15 cellular contexts compared by ENCODE assay signal in genomic region chr11:861105-861479, GRCh38. TPM values are rescaled to one million over a fixed set of nuclear protein-coding genes. Genes with fewer than 3 reads are reported as not detected.
A peak's percentile ranks its signal among the peaks of the same experiment; 100 is the strongest.
DNase-seq lines count a peak whose midpoint lies in the region; ATAC-seq, FAIRE-seq and TF ChIP-seq lines count a peak whose summit lies in the region.
"Had no signal": no experiment of that assay in that cellular context is flagged by ENCODE, and none has a peak within 500 bp of the region (broad histone marks: within the 10 kb centered on the region; RNA-seq: fewer than 3 reads in every experiment).

No MANE protein-coding gene starts in this region.

- no TSS peak for BruUV-seq in K562 (replicated peaks; lab: Mats Ljungman, UMichigan)

- TF ChIP-seq CTCF in DND-41 (IDR thresholded peaks at IDR 0.05; ENCODE audit: borderline replicate concordance, extremely low read depth, low read length, poor library complexity, severe bottlenecking) = no peak
- TF ChIP-seq CTCF in K562 (IDR thresholded peaks at IDR 0.05 in 2 of 3, conservative IDR thresholded peaks at IDR 0.05 in 1 of 3; ENCODE audit: insufficient read depth in 2 of 3, low read depth in 1 of 3, low read length in 3 of 3) = no peak

- H3K9me1 ChIP-seq in K562 (ENCODE audit: control insufficient read depth, insufficient read depth, low read length) = peaks cover 5% of the 10 kb centered on the region

- POLR2A ChIA-PET in K562 (lab: Yijun Ruan, JAX) = interaction anchor here (0.6 to 1.1 kb wide), 2 partner anchors 13 to 18 kb away, joined by 3 to 4 read pairs; partner anchors contain the start of genes POLR2L and TSPAN4

- H3K4me1 ChIP-seq in BLaER1 = peaks cover 64% of the 10 kb centered on the region
- no peaks in the 10 kb centered on the region for H3K4me1 ChIP-seq in DND-41 (ENCODE audit: insufficient read depth, low read length)
- H3K4me1 ChIP-seq in K562 (replicated peaks in 1 of 2; ENCODE audit: control insufficient read depth in 2 of 2, insufficient read depth in 2 of 2, low read length in 2 of 2) = peaks cover 14 to 96% of the 10 kb centered on the region in 2 experiments

- no peak for TF ChIP-seq RAD21 in K562 (CRISPR knock-in tag; conservative IDR thresholded peaks at IDR 0.05 in 1 of 2, IDR thresholded peaks at IDR 0.05 in 1 of 2)

- H4K20me1 ChIP-seq in BLaER1 = peaks cover 77% of the 10 kb centered on the region
- H4K20me1 ChIP-seq in DND-41 (ENCODE audit: insufficient read depth, low read length) = peaks cover 16% of the 10 kb centered on the region
- peaks cover 26% of the 10 kb centered on the region for H4K20me1 ChIP-seq in K562 (replicated peaks; ENCODE audit: control insufficient read depth, insufficient read depth, low read length)

- H3K9me3 ChIP-seq in BLaER1 (no peaks in the 10 kb centered on the region), DND-41 (ENCODE audit: insufficient read depth, low read length, severe bottlenecking) (no peaks in the 10 kb centered on the region), K562 (replicated peaks; ENCODE audit: control insufficient read depth, insufficient read depth, low read depth, low read length) (no peaks in the 10 kb centered on the region)

- H3K36me3 ChIP-seq in BLaER1 (peaks cover 37% of the 10 kb centered on the region; the same call in 1 of the 2 replicates), DND-41 (ENCODE audit: insufficient read depth, low read length) (no peaks in the 10 kb centered on the region), K562 (ENCODE audit: control insufficient read depth, insufficient read depth, low read length) (peaks cover 3% of the 10 kb centered on the region; the same call in 1 of the 3 replicates)

- H3K79me2 ChIP-seq in DND-41 (ENCODE audit: insufficient read depth, low read length) = no peaks in the 10 kb centered on the region
- no peaks in the 10 kb centered on the region for H3K79me2 ChIP-seq in K562 (ENCODE audit: control insufficient read depth, insufficient read depth, low read length)

- no peak overlapping the region for H3K9ac ChIP-seq in BLaER1
- no peak overlapping the region for H3K9ac ChIP-seq in DND-41 (ENCODE audit: low read depth, low read length)
- H3K9ac ChIP-seq in K562 (ENCODE audit: insufficient read depth in 1 of 2, low read depth in 2 of 2, low read length in 2 of 2) = peak overlapping the region in 1 of 2 experiments; percentile 53; a peak in 1 of 4 replicates

- H3K27ac ChIP-seq in BLaER1 (no peak overlapping the region), DND-41 (ENCODE audit: low read length) (no peak overlapping the region), K562 (ENCODE audit: extremely low read depth, low read depth, low read length) (no peak overlapping the region)
- H3K27ac ChIP-seq: PC-9 had no signal

- in situ Hi-C loops in K562 (cut with MboI) = no loop called here

- H3K27me3 ChIP-seq in BLaER1 (no peaks in the 10 kb centered on the region), DND-41 (ENCODE audit: insufficient read depth, low read length, poor library complexity) (no peaks in the 10 kb centered on the region), K562 (ENCODE audit: control insufficient read depth in 2 of 2, insufficient read depth in 2 of 2, low read length in 2 of 2) (no peaks in the 10 kb centered on the region)

- CTCF ChIA-PET in K562 (lab: Yijun Ruan, JAX; ENCODE audit: low intra/inter-chr PET ratio) = no interaction called here

- ATAC-seq in DND-41 (ENCODE audit: insufficient read depth, low read depth) (peak; percentile 6; the same call in 2 of the 3 replicates), K562 (no peak)
- ATAC-seq in stimulated activated naive CD8-positive, alpha-beta T cell treated with anti-CD3 and anti-CD28 coated beads, Interleukin-15, Interleukin-2, amounts not matched to agents 100 U/mL and 50 U/mL, for 24 hours = no peak

- H2AFZ ChIP-seq in DND-41 (ENCODE audit: low read depth, low read length) (no peak overlapping the region), K562 (ENCODE audit: low read depth, low read length) (no peak overlapping the region)
- H2AFZ ChIP-seq: PC-9 had no signal

- 45% methylated on average over 13 of the region's 14 CpGs for WGBS in K562 (ENCODE audit: insufficient coverage, low coverage, missing lambda C conversion rate)

- DNase-seq in DND-41 (no peak), NCI-H146 treated with DMSO at 0.1 percent for 48 hours (lab: John Stamatoyannopoulos, UW; ENCODE audit: unreplicated experiment) (peak; percentile 11), K562 (ENCODE audit: extremely low read depth in 1 of 4, low spot score in 3 of 4) (no peak), OCI-M2 (lab: John Stamatoyannopoulos, UW; ENCODE audit: unreplicated experiment) (no peak), GM12891 (ENCODE audit: insufficient read length, low spot score) (no peak)
- DNase-seq in stimulated activated naive CD8-positive, alpha-beta T cell treated with anti-CD3 and anti-CD28 coated beads, Interleukin-15, Interleukin-2, amounts not matched to agents 100 U/mL and 50 U/mL, for 24 hours = no peak
- DNase-seq in activated CD4-positive, alpha-beta T cell treated with anti-CD3 and anti-CD28 coated beads, Interleukin-2, amount 50 U/mL, for 4 hours = no peak
- DNase-seq: CD4-positive, alpha-beta memory T cell; DMS153; MM.1S; NCI-H187; NCI-H526 treated with DMSO at 0.1 percent for 48 hours; PC-9; T-helper 9 cell had no signal

- H3K4me3 ChIP-seq in BLaER1 (no peak overlapping the region), DND-41 (ENCODE audit: low read depth in 1 of 2, low read length in 2 of 2) (no peak overlapping the region), K562 (no peak overlapping the region)
- H3K4me3 ChIP-seq: PC-9 had no signal

- FAIRE-seq in K562 (lab: Jason Lieb, UNC) = no peak
- FAIRE-seq in GM12891 (lab: Jason Lieb, UNC) = no peak

- TF ChIP-seq POLR2A in K562 (conservative IDR thresholded peaks at IDR 0.05) (no peak), GM12891 (IDR thresholded peaks at IDR 0.05; ENCODE audit: low read depth, low read length) (no peak)

- H3K4me2 ChIP-seq in BLaER1 = 0 out of 2 replicates have a peak overlapping the region, but pooled peaks have one; percentile 19
- no peak overlapping the region for H3K4me2 ChIP-seq in DND-41 (ENCODE audit: insufficient read depth, low read length)
- H3K4me2 ChIP-seq in K562 (ENCODE audit: insufficient read depth, low read length) = no peak overlapping the region
- H3K4me2 ChIP-seq: PC-9 had no signal

- TF ChIP-seq EP300 in K562 (IDR thresholded peaks at IDR 0.05; ENCODE audit: low read length) = no peak

- intact Hi-C loops in K562 (cut with micrococcal nuclease) = no loop called here

RNA-seq across cellular contexts. Expression of gene TSPAN4, which starts 18.4 kb away (rescaled TPM):
- total RNA-seq in K562 (2011; cell fraction: chromatin; rRNA removed; ENCODE audit: low replicate concordance) = 19.4 and 74.3 TPM in 2 replicates
- total RNA-seq in K562 (2011; cell fraction: nucleolus; rRNA removed) = 78.6 and 92.9 TPM in 2 replicates
- 32.7 and 41.1 TPM in 2 replicates for total RNA-seq in K562 (2011; cell fraction: nucleoplasm; rRNA removed)
- total RNA-seq in K562 (2014; rRNA removed) (23.1 and 40.5 TPM in 2 replicates), K562 (2014; rRNA removed; fragmentation: Illumina TruSeq; extraction: Trizol) (2.3 and 3.8 TPM in 2 replicates), K562 (2015; rRNA removed; fragmentation: Illumina TruSeq; extraction: Trizol) (15.7 and 16.7 TPM in 2 replicates), K562 (2021) (27.6 and 28.3 TPM in 2 replicates)
- polyA plus RNA-seq in K562 (2011; rRNA removed) (21.5 and 42.1 TPM in 2 replicates), K562 (2014; fragmentation: Illumina TruSeq; extraction: Trizol) (5.6 and 19.8 TPM in 2 replicates), K562 (2014; fragmentation: Nextera tagmentation; extraction: Ambion mirVana) (1 to 10 TPM in 1 of 2 experiments, under 1 TPM in 1; 0.07 to 2.4 TPM), K562 (2014; rRNA removed) (31.0 and 33.0 TPM in 2 replicates)
- polyA plus RNA-seq in K562 (2011; cell fraction: cytosol; rRNA removed) = 46.2 and 103 TPM in 2 replicates
- polyA plus RNA-seq in K562 (2011; cell fraction: nucleus; rRNA removed) = 108 and 187 TPM in 2 replicates
- 26.1 and 35.7 TPM in 2 replicates for polyA plus RNA-seq in K562 (2012)
- polyA minus RNA-seq in K562 (2011; rRNA and poly(A)+ RNA removed) = 6.9 and 10.4 TPM in 2 replicates
- 27.9 and 34.5 TPM in 2 replicates for polyA minus RNA-seq in K562 (2011; cell fraction: cytosol; rRNA and poly(A)+ RNA removed)
- polyA minus RNA-seq in K562 (2011; cell fraction: nucleus; rRNA and poly(A)+ RNA removed) = 18.6 and 21.2 TPM in 2 replicates
- 5.6 TPM for polyA plus RNA-seq in GM12891 (2012; ENCODE audit: low read depth, missing spikeins)

RNA-seq across cellular contexts. Expression of gene POLR2L, which starts 18.8 kb away (rescaled TPM):
- total RNA-seq in K562 (2011; cell fraction: chromatin; rRNA removed; ENCODE audit: low replicate concordance) = 11.3 and 43.7 TPM in 2 replicates
- 55.9 and 78.4 TPM in 2 replicates for total RNA-seq in K562 (2011; cell fraction: nucleolus; rRNA removed)
- total RNA-seq in K562 (2011; cell fraction: nucleoplasm; rRNA removed) = 39.7 and 45.6 TPM in 2 replicates
- 688 and 1,043 TPM in 2 replicates for total RNA-seq in K562 (2014; rRNA removed)
- total RNA-seq in K562 (2014; rRNA removed; fragmentation: Illumina TruSeq; extraction: Trizol) = 21.4 and 38.3 TPM in 2 replicates
- 170 and 171 TPM in 2 replicates for total RNA-seq in K562 (2015; rRNA removed; fragmentation: Illumina TruSeq; extraction: Trizol)
- 217 and 237 TPM in 2 replicates for total RNA-seq in K562 (2021)
- polyA plus RNA-seq in K562 (2011; rRNA removed) = 40.7 and 91.6 TPM in 2 replicates
- polyA plus RNA-seq in K562 (2011; cell fraction: cytosol; rRNA removed) = 76.1 and 201 TPM in 2 replicates
- polyA plus RNA-seq in K562 (2011; cell fraction: nucleus; rRNA removed) = 112 and 200 TPM in 2 replicates
- 226 and 569 TPM in 2 replicates for polyA plus RNA-seq in K562 (2012)
- polyA plus RNA-seq in K562 (2014; fragmentation: Illumina TruSeq; extraction: Trizol) = 48.1 and 191 TPM in 2 replicates
- polyA plus RNA-seq in K562 (2014; fragmentation: Nextera tagmentation; extraction: Ambion mirVana) = 100 to 1,000 TPM in 1 of 2 experiments, 10 to 100 TPM in 1; 97.7 to 108 TPM
- polyA plus RNA-seq in K562 (2014; rRNA removed) = 350 and 635 TPM in 2 replicates
- 35.2 and 74.3 TPM in 2 replicates for polyA minus RNA-seq in K562 (2011; rRNA and poly(A)+ RNA removed)
- 127 and 132 TPM in 2 replicates for polyA minus RNA-seq in K562 (2011; cell fraction: cytosol; rRNA and poly(A)+ RNA removed)
- polyA minus RNA-seq in K562 (2011; cell fraction: nucleus; rRNA and poly(A)+ RNA removed) = 29.1 and 33.3 TPM in 2 replicates
- 195 TPM for polyA plus RNA-seq in GM12891 (2012; ENCODE audit: low read depth, missing spikeins)

RNA-seq across cellular contexts. Expression of gene CD151, which starts 28.3 kb away (rescaled TPM):
- total RNA-seq in K562 (2011; cell fraction: chromatin; rRNA removed; ENCODE audit: low replicate concordance) = 104 and 449 TPM in 2 replicates
- total RNA-seq in K562 (2011; cell fraction: nucleolus; rRNA removed) = 583 and 614 TPM in 2 replicates
- total RNA-seq in K562 (2011; cell fraction: nucleoplasm; rRNA removed) = 235 and 299 TPM in 2 replicates
- 141 and 185 TPM in 2 replicates for total RNA-seq in K562 (2014; rRNA removed)
- 40.0 and 65.9 TPM in 2 replicates for total RNA-seq in K562 (2014; rRNA removed; fragmentation: Illumina TruSeq; extraction: Trizol)
- 121 and 140 TPM in 2 replicates for total RNA-seq in K562 (2015; rRNA removed; fragmentation: Illumina TruSeq; extraction: Trizol)
- 187 and 189 TPM in 2 replicates for total RNA-seq in K562 (2021)
- polyA plus RNA-seq in K562 (2011; rRNA removed) = 179 and 218 TPM in 2 replicates
- polyA plus RNA-seq in K562 (2011; cell fraction: cytosol; rRNA removed) = 332 and 568 TPM in 2 replicates
- 363 and 514 TPM in 2 replicates for polyA plus RNA-seq in K562 (2011; cell fraction: nucleus; rRNA removed)
- polyA plus RNA-seq in K562 (2012) = 181 and 228 TPM in 2 replicates
- polyA plus RNA-seq in K562 (2014; fragmentation: Illumina TruSeq; extraction: Trizol) = 95.6 and 190 TPM in 2 replicates
- polyA plus RNA-seq in K562 (2014; fragmentation: Nextera tagmentation; extraction: Ambion mirVana) = 1 to 10 TPM; 2.3 to 6.5 TPM
- polyA plus RNA-seq in K562 (2014; rRNA removed) = 187 and 238 TPM in 2 replicates
- 64.7 and 146 TPM in 2 replicates for polyA minus RNA-seq in K562 (2011; rRNA and poly(A)+ RNA removed)
- polyA minus RNA-seq in K562 (2011; cell fraction: cytosol; rRNA and poly(A)+ RNA removed) = 86.1 and 96.6 TPM in 2 replicates
- 94.5 and 98.4 TPM in 2 replicates for polyA minus RNA-seq in K562 (2011; cell fraction: nucleus; rRNA and poly(A)+ RNA removed)
- 11.5 TPM for polyA plus RNA-seq in GM12891 (2012; ENCODE audit: low read depth, missing spikeins)

RNA-seq across cellular contexts. Expression of gene CRACR2B, which starts 33.4 kb away (rescaled TPM):
- 32.8 and 134 TPM in 2 replicates for total RNA-seq in K562 (2011; cell fraction: chromatin; rRNA removed; ENCODE audit: low replicate concordance)
- 116 and 120 TPM in 2 replicates for total RNA-seq in K562 (2011; cell fraction: nucleolus; rRNA removed)
- 53.6 and 58.1 TPM in 2 replicates for total RNA-seq in K562 (2011; cell fraction: nucleoplasm; rRNA removed)
- 19.7 and 21.9 TPM in 2 replicates for total RNA-seq in K562 (2014; rRNA removed)
- 0.86 and 2.3 TPM in 2 replicates for total RNA-seq in K562 (2014; rRNA removed; fragmentation: Illumina TruSeq; extraction: Trizol)
- 5.8 and 6.0 TPM in 2 replicates for total RNA-seq in K562 (2015; rRNA removed; fragmentation: Illumina TruSeq; extraction: Trizol)
- 29.0 and 35.7 TPM in 2 replicates for total RNA-seq in K562 (2021)
- 5.7 and 15.1 TPM in 2 replicates for polyA plus RNA-seq in K562 (2011; rRNA removed)
- 5.8 and 17.5 TPM in 2 replicates for polyA plus RNA-seq in K562 (2011; cell fraction: cytosol; rRNA removed)
- polyA plus RNA-seq in K562 (2011; cell fraction: nucleus; rRNA removed) = 229 and 325 TPM in 2 replicates
- polyA plus RNA-seq in K562 (2012) = 22.7 and 54.8 TPM in 2 replicates
- polyA plus RNA-seq in K562 (2014; fragmentation: Illumina TruSeq; extraction: Trizol) = 7.2 and 13.1 TPM in 2 replicates
- polyA plus RNA-seq in K562 (2014; fragmentation: Nextera tagmentation; extraction: Ambion mirVana) = under 1 TPM; 0.10 to 0.13 TPM
- 40.7 and 51.0 TPM in 2 replicates for polyA plus RNA-seq in K562 (2014; rRNA removed)
- 0.84 and 1.6 TPM in 2 replicates for polyA minus RNA-seq in K562 (2011; rRNA and poly(A)+ RNA removed)
- polyA minus RNA-seq in K562 (2011; cell fraction: cytosol; rRNA and poly(A)+ RNA removed) = 5.2 and 6.3 TPM in 2 replicates
- 24.2 and 30.4 TPM in 2 replicates for polyA minus RNA-seq in K562 (2011; cell fraction: nucleus; rRNA and poly(A)+ RNA removed)
- 3.6 TPM for polyA plus RNA-seq in GM12891 (2012; ENCODE audit: low read depth, missing spikeins)
- polyA plus RNA-seq: CD4-positive, alpha-beta memory T cell had no signal

RNA-seq across cellular contexts. Expression of gene PNPLA2, which starts 42.4 kb away (rescaled TPM):
- 83.1 and 391 TPM in 2 replicates for total RNA-seq in K562 (2011; cell fraction: chromatin; rRNA removed; ENCODE audit: low replicate concordance)
- 282 and 286 TPM in 2 replicates for total RNA-seq in K562 (2011; cell fraction: nucleolus; rRNA removed)
- 136 and 157 TPM in 2 replicates for total RNA-seq in K562 (2011; cell fraction: nucleoplasm; rRNA removed)
- total RNA-seq in K562 (2014; rRNA removed) (22.2 and 32.0 TPM in 2 replicates), K562 (2014; rRNA removed; fragmentation: Illumina TruSeq; extraction: Trizol) (3.6 and 5.0 TPM in 2 replicates), K562 (2015; rRNA removed; fragmentation: Illumina TruSeq; extraction: Trizol) (8.4 and 9.0 TPM in 2 replicates), K562 (2021) (87.1 and 87.5 TPM in 2 replicates)
- polyA plus RNA-seq in K562 (2011; rRNA removed) (6.9 and 29.3 TPM in 2 replicates), K562 (2014; fragmentation: Illumina TruSeq; extraction: Trizol) (21.4 and 37.1 TPM in 2 replicates), K562 (2014; fragmentation: Nextera tagmentation; extraction: Ambion mirVana) (under 1 TPM; 0.39 TPM), K562 (2014; rRNA removed) (36.4 and 49.4 TPM in 2 replicates)
- 10.0 and 17.9 TPM in 2 replicates for polyA plus RNA-seq in K562 (2011; cell fraction: cytosol; rRNA removed)
- polyA plus RNA-seq in K562 (2011; cell fraction: nucleus; rRNA removed) = 266 and 420 TPM in 2 replicates
- 39.2 and 88.0 TPM in 2 replicates for polyA plus RNA-seq in K562 (2012)
- polyA minus RNA-seq in K562 (2011; rRNA and poly(A)+ RNA removed) = 9.2 and 12.6 TPM in 2 replicates
- polyA minus RNA-seq in K562 (2011; cell fraction: cytosol; rRNA and poly(A)+ RNA removed) = 26.3 TPM in 2 replicates
- 88.9 and 90.9 TPM in 2 replicates for polyA minus RNA-seq in K562 (2011; cell fraction: nucleus; rRNA and poly(A)+ RNA removed)
- 14.8 TPM for polyA plus RNA-seq in GM12891 (2012; ENCODE audit: low read depth, missing spikeins)
